Comparison of ENCODE assay signal across 8 cellular contexts in genomic region chr21:18741954-18742353, GRCh38.
"Had no signal": no experiment of that assay in that cellular context is flagged by ENCODE, and none has a peak within 500 bp of the region (broad histone marks: within the 10 kb centered on the region; RNA-seq: fewer than 3 reads in every experiment).

No MANE protein-coding gene starts in this region.

- ATAC-seq: GM12878 had no signal

- FAIRE-seq: G401.6, GM12878, GM12891, GM12892, GM18507, GM19239 had no signal

- DNase-seq: GDM1, GF-D8 had no signal

- H3K4me3 ChIP-seq: GM12878 had no signal
